7 cellular contexts compared by ENCODE assay signal in genomic region chr5:88459971-88460370, GRCh38.
"Had no signal": no experiment of that assay in that cellular context is flagged by ENCODE, and none has a peak within 500 bp of the region (broad histone marks: within the 10 kb centered on the region; RNA-seq: fewer than 3 reads in every experiment).

No MANE protein-coding gene starts in this region.

- H3K4me3 ChIP-seq: GM23338, HAP-1, K562 had no signal

- H3K4me1 Mint-ChIP-seq: GM23338 had no signal

- H3K4me1 ChIP-seq: HAP-1 had no signal

- H3K27ac Mint-ChIP-seq: GM23338, HFFc6 had no signal

- H3K4me3 Mint-ChIP-seq: GM23338, HFFc6 had no signal

- H3K9me3 Mint-ChIP-seq: GM23338 had no signal

- H3K4me2 ChIP-seq: GM23338 had no signal

- H3K9me3 ChIP-seq: HAP-1 had no signal

- H3K36me3 ChIP-seq: HAP-1 had no signal

- DNase-seq: H7, HFFc6, IMR-90 had no signal

- ATAC-seq: GM23338, HCT116, K562 had no signal

- H2AFZ ChIP-seq: GM23338 had no signal
